In the genomic region with DNA sequence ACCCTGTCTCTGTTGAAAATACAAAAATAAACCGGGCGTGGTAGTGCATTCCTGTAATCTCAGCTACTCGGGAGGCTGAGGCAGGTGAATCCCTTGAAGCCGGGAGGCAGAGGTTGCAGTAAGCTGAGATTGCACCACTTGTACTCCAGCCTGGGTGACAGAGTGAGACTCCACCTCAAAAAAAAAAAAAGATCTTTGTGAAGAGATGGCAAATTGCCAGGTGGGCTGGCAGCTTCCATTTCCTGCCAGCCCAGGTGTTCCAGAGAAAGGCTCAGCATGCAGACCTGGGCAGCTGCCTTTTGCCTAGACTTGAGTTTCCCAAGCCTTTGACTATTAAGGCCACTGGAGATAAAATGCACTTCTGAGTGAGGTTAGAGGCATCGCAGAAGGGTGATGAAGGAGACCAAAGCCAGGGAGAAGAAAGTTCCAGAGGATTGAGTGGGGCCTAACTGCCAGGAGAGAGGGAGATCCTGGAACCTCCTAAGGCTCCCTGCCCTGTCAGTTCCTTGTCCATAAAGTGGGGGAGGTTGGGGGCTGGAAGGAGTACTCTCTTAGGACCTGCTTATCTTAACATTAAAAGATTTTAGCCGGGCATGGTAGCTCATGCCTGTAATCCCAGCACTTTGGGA, we compare ENCODE assay signal across 1 cellular context.
A peak's percentile ranks its signal among the peaks of the same experiment; 100 is the strongest.
TF ChIP-seq lines count a peak whose summit lies in the region.

No MANE protein-coding gene starts in this region.

TF ChIP-seq in HepG2, 621 proteins besides CTCF, POLR2A, EP300 and RAD21 (continued from another document):
- TF ChIP-seq, protein P1, sequence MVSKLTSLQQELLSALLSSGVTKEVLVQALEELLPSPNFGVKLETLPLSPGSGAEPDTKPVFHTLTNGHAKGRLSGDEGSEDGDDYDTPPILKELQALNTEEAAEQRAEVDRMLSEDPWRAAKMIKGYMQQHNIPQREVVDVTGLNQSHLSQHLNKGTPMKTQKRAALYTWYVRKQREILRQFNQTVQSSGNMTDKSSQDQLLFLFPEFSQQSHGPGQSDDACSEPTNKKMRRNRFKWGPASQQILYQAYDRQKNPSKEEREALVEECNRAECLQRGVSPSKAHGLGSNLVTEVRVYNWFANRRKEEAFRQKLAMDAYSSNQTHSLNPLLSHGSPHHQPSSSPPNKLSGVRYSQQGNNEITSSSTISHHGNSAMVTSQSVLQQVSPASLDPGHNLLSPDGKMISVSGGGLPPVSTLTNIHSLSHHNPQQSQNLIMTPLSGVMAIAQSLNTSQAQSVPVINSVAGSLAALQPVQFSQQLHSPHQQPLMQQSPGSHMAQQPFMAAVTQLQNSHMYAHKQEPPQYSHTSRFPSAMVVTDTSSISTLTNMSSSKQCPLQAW (CRISPR knock-in tag; IDR thresholded peaks at IDR 0.05), result peak; percentile 36; the same call in 1 of the 2 replicates
- TF ChIP-seq SOX6 (IDR thresholded peaks at IDR 0.05), result no peak
- TF ChIP-seq SOX6 (CRISPR knock-in tag; IDR thresholded peaks at IDR 0.05), result peak; percentile 68
- peak; percentile 70; the same call in 1 of the 2 replicates for TF ChIP-seq ZNF33A (CRISPR knock-in tag; IDR thresholded peaks at IDR 0.05; ENCODE audit: borderline replicate concordance)
- TF ChIP-seq SAP130 (CRISPR knock-in tag; IDR thresholded peaks at IDR 0.05; ENCODE audit: low read depth), result peak; percentile 60
- TF ChIP-seq ZNF317 (CRISPR knock-in tag; IDR thresholded peaks at IDR 0.05), result peak; percentile 93
- TF ChIP-seq FIP1L1 (IDR thresholded peaks at IDR 0.05; ENCODE audit: borderline replicate concordance, insufficient read depth, low read depth, low read length), result no peak
- TF ChIP-seq ELF3 (CRISPR knock-in tag; IDR thresholded peaks at IDR 0.05), result peak; percentile 71
- TF ChIP-seq MED13 (CRISPR knock-in tag; IDR thresholded peaks at IDR 0.05), result no peak
- 0 out of 2 replicates have a peak, but pooled peaks have one; percentile 24 for TF ChIP-seq ATF7-NPFF (CRISPR knock-in tag; IDR thresholded peaks at IDR 0.05; ENCODE audit: low read depth)
- peak; percentile 21; the same call in 1 of the 2 replicates for TF ChIP-seq ELF1 (CRISPR knock-in tag; IDR thresholded peaks at IDR 0.05)
- no peak for TF ChIP-seq KDM6A (CRISPR knock-in tag; IDR thresholded peaks at IDR 0.05; ENCODE audit: low read depth)
- TF ChIP-seq, protein P2, sequence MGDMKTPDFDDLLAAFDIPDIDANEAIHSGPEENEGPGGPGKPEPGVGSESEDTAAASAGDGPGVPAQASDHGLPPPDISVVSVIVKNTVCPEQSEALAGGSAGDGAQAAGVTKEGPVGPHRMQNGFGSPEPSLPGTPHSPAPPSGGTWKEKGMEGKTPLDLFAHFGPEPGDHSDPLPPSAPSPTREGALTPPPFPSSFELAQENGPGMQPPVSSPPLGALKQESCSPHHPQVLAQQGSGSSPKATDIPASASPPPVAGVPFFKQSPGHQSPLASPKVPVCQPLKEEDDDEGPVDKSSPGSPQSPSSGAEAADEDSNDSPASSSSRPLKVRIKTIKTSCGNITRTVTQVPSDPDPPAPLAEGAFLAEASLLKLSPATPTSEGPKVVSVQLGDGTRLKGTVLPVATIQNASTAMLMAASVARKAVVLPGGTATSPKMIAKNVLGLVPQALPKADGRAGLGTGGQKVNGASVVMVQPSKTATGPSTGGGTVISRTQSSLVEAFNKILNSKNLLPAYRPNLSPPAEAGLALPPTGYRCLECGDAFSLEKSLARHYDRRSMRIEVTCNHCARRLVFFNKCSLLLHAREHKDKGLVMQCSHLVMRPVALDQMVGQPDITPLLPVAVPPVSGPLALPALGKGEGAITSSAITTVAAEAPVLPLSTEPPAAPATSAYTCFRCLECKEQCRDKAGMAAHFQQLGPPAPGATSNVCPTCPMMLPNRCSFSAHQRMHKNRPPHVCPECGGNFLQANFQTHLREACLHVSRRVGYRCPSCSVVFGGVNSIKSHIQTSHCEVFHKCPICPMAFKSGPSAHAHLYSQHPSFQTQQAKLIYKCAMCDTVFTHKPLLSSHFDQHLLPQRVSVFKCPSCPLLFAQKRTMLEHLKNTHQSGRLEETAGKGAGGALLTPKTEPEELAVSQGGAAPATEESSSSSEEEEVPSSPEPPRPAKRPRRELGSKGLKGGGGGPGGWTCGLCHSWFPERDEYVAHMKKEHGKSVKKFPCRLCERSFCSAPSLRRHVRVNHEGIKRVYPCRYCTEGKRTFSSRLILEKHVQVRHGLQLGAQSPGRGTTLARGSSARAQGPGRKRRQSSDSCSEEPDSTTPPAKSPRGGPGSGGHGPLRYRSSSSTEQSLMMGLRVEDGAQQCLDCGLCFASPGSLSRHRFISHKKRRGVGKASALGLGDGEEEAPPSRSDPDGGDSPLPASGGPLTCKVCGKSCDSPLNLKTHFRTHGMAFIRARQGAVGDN (CRISPR knock-in tag; IDR thresholded peaks at IDR 0.05), result peak; percentile 38; the same call in 1 of the 2 replicates
- TF ChIP-seq ARNT2 (CRISPR knock-in tag; IDR thresholded peaks at IDR 0.05; ENCODE audit: low read depth), result peak; percentile 29; the same call in 1 of the 2 replicates
- peak; percentile 22; the same call in 1 of the 2 replicates for TF ChIP-seq SP5 (CRISPR knock-in tag; IDR thresholded peaks at IDR 0.05; ENCODE audit: borderline replicate concordance, low read depth)
- TF ChIP-seq, protein P3, sequence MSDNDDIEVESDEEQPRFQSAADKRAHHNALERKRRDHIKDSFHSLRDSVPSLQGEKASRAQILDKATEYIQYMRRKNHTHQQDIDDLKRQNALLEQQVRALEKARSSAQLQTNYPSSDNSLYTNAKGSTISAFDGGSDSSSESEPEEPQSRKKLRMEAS (IDR thresholded peaks at IDR 0.05), result peak; percentile 22; the same call in 1 of the 2 replicates
- TF ChIP-seq, protein P4, sequence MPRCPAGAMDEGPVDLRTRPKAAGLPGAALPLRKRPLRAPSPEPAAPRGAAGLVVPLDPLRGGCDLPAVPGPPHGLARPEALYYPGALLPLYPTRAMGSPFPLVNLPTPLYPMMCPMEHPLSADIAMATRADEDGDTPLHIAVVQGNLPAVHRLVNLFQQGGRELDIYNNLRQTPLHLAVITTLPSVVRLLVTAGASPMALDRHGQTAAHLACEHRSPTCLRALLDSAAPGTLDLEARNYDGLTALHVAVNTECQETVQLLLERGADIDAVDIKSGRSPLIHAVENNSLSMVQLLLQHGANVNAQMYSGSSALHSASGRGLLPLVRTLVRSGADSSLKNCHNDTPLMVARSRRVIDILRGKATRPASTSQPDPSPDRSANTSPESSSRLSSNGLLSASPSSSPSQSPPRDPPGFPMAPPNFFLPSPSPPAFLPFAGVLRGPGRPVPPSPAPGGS (CRISPR knock-in tag; IDR thresholded peaks at IDR 0.05), result no peak
- TF ChIP-seq PITX1 (CRISPR knock-in tag; IDR thresholded peaks at IDR 0.05), result peak; percentile 51; the same call in 1 of the 2 replicates
- peak; percentile 96 for TF ChIP-seq ZNF441 (CRISPR knock-in tag; IDR thresholded peaks at IDR 0.05; ENCODE audit: borderline replicate concordance)
- TF ChIP-seq TGIF2 (CRISPR knock-in tag; IDR thresholded peaks at IDR 0.05), result no peak
- TF ChIP-seq, protein P5, sequence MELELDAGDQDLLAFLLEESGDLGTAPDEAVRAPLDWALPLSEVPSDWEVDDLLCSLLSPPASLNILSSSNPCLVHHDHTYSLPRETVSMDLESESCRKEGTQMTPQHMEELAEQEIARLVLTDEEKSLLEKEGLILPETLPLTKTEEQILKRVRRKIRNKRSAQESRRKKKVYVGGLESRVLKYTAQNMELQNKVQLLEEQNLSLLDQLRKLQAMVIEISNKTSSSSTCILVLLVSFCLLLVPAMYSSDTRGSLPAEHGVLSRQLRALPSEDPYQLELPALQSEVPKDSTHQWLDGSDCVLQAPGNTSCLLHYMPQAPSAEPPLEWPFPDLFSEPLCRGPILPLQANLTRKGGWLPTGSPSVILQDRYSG (CRISPR knock-in tag; IDR thresholded peaks at IDR 0.05), result no peak
- no peak for TF ChIP-seq ZNF747 (CRISPR knock-in tag; IDR thresholded peaks at IDR 0.05; ENCODE audit: borderline replicate concordance)
- 0 out of 2 replicates have a peak, but pooled peaks have one; percentile 34 for TF ChIP-seq ZSCAN31 (CRISPR knock-in tag; IDR thresholded peaks at IDR 0.05; ENCODE audit: low read depth)
- TF ChIP-seq MYNN (CRISPR knock-in tag; IDR thresholded peaks at IDR 0.05; ENCODE audit: low read depth), result no peak
- peak; percentile 40 for TF ChIP-seq MED8 (CRISPR knock-in tag; IDR thresholded peaks at IDR 0.05; ENCODE audit: insufficient replicate concordance)
- TF ChIP-seq YY1 (IDR thresholded peaks at IDR 0.05; ENCODE audit: insufficient read depth, insufficient replicate concordance, low read depth, low read length), result peak; percentile 33
